16 cellular contexts compared by ENCODE assay signal in the genomic region with DNA sequence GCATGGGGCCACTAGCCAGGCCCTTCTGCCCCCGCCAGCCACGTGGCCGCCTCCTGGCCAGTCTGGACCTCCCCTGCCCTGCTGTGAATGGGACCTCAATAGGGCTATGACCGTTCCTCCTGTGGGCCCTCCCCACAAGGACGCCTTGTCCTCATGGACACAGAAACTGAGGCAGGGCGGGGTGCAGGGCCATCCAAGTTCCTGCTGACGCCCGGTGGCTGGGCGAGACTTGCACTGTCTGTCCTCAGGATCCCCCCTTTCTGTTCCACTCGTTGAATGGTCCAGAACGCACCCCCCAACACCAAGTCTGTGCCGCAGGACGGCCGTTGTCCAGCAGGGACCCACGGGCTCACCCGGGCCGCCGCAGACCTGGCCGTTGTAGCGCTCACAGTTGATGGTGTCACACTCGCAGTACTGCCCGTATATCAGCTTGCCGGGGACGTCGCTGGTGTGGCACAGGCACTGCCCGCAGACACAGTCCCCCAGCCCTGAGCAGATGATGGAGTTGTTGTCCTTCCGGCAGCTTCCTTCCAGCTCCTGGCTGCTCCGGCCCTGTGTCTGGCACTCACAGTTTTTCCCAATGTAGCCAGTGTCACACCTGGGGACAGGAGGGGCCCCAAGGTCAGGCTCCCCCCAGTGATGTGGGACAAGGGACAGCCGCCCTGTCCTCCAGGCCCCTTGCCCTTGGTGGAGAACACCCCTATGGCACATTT. TPM values are rescaled to one million over a fixed set of nuclear protein-coding genes. Genes with fewer than 3 reads are reported as not detected.
DNase-seq lines count a peak whose midpoint lies in the region; ATAC-seq, FAIRE-seq and TF ChIP-seq lines count a peak whose summit lies in the region.
"Had no signal": no experiment of that assay in that cellular context is flagged by ENCODE, and none has a peak within 500 bp of the region (broad histone marks: within the 10 kb centered on the region; RNA-seq: fewer than 3 reads in every experiment).

No MANE protein-coding gene starts in this region.

- H3K14ac ChIP-seq in H9 (ENCODE audit: insufficient read depth, low read length), result peak overlapping the region; percentile 53; the same call in 1 of the 2 replicates

- no peak overlapping the region for H4K91ac ChIP-seq in H9 (ENCODE audit: insufficient read length, low read depth, low read length)

- no peaks in the 10 kb centered on the region; a peak in 1 of 5 replicates for H3K9me3 Mint-ChIP-seq in H9
- H3K9me3 Mint-ChIP-seq in stimulated activated effector memory CD8-positive, alpha-beta T cell treated with anti-CD3 and anti-CD28 coated beads, Interleukin-12 subunit alpha, Interleukin-12 subunit beta, amount 100 ng/mL, for 72 hours, result no peaks in the 10 kb centered on the region
- H3K9me3 Mint-ChIP-seq: CD14-positive monocyte had no signal

- H3K79me2 ChIP-seq in H9 (ENCODE audit: insufficient read depth, low read length), result no peaks in the 10 kb centered on the region

- no peak overlapping the region for H3K27ac Mint-ChIP-seq in H9
- peak overlapping the region; percentile 79 for H3K27ac Mint-ChIP-seq in stimulated activated effector memory CD8-positive, alpha-beta T cell treated with anti-CD3 and anti-CD28 coated beads, Interleukin-12 subunit alpha, Interleukin-12 subunit beta, amount 100 ng/mL, for 72 hours

- no peak overlapping the region for H2BK12ac ChIP-seq in H9 (ENCODE audit: insufficient read length, low read depth, low read length)

- no peak overlapping the region for H3K4ac ChIP-seq in H9 (ENCODE audit: low read depth, low read length)

- no peak for TF ChIP-seq CTCF in H9 (conservative IDR thresholded peaks at IDR 0.05)

- H3K79me1 ChIP-seq in H9 (ENCODE audit: insufficient read depth, low read depth, low read length, poor library complexity, severe bottlenecking), result no peaks in the 10 kb centered on the region

- H2AFZ ChIP-seq in H9 (ENCODE audit: low read length), result no peak overlapping the region

- no peak overlapping the region for H3T11ph ChIP-seq in H9 (ENCODE audit: low read length)

- no peak overlapping the region for H2BK15ac ChIP-seq in H9 (ENCODE audit: low read depth, low read length)

- H2BK120ac ChIP-seq in H9 (ENCODE audit: low read depth, low read length, poor library complexity, severe bottlenecking), result no peak overlapping the region

- H2BK20ac ChIP-seq in H9 (ENCODE audit: low read depth, low read length, poor library complexity, severe bottlenecking), result no peak overlapping the region

- H3K9me3 ChIP-seq in H9 (ENCODE audit: control insufficient read depth, low read depth, low read length) (no peaks in the 10 kb centered on the region), right cardiac atrium (ENCODE audit: control insufficient read depth, low read length) (no peaks in the 10 kb centered on the region)

- no peak overlapping the region for H3K56ac ChIP-seq in H9 (ENCODE audit: insufficient read length, low read depth, low read length)

- H3K18ac ChIP-seq in H9 (ENCODE audit: insufficient read length, low read depth, low read length), result no peak overlapping the region

- FAIRE-seq in GM12892 (lab: Jason Lieb, UNC), result no peak
- FAIRE-seq: G401.6, GM19239 had no signal

- no peak for TF ChIP-seq POLR2A in GM12892 (IDR thresholded peaks at IDR 0.05; ENCODE audit: low read depth, low read length)

- H3K4me3 Mint-ChIP-seq in H9, result no peak overlapping the region; a peak in 1 of 5 replicates
- H3K4me3 Mint-ChIP-seq in stimulated activated effector memory CD8-positive, alpha-beta T cell treated with anti-CD3 and anti-CD28 coated beads, Interleukin-12 subunit alpha, Interleukin-12 subunit beta, amount 100 ng/mL, for 72 hours, result no peak overlapping the region
- H3K4me3 Mint-ChIP-seq: CD14-positive monocyte had no signal

- H3K4me1 Mint-ChIP-seq in H9, result 0 out of 4 replicates have a peak, but pooled peaks cover 0 to 3% of the 10 kb centered on the region in 2 experiments
- peaks cover 39% of the 10 kb centered on the region for H3K4me1 Mint-ChIP-seq in stimulated activated effector memory CD8-positive, alpha-beta T cell treated with anti-CD3 and anti-CD28 coated beads, Interleukin-12 subunit alpha, Interleukin-12 subunit beta, amount 100 ng/mL, for 72 hours

- no peaks in the 10 kb centered on the region for H3K23me2 ChIP-seq in H9 (ENCODE audit: insufficient read length, low read depth, low read length, poor library complexity, severe bottlenecking)

- WGBS in H9 (ENCODE audit: extremely low coverage, insufficient read length, low lambda C conversion rate), result no CpG with 5 or more reads among the region's 29 CpGs
- 88% methylated on average over 29 of the region's 29 CpGs for WGBS in right cardiac atrium

- no peaks in the 10 kb centered on the region for H3K27me3 ChIP-seq in H9 (ENCODE audit: insufficient read depth, low read length)
- H3K27me3 ChIP-seq in right cardiac atrium (ENCODE audit: control insufficient read depth, insufficient read depth), result no peaks in the 10 kb centered on the region

- DNase-seq in left ventricle myocardium superior (peak; percentile 24), left cardiac atrium (no peak), H9 (no peak), right cardiac atrium (peak; percentile 4 to 51 (median 33)), GM12892 (ENCODE audit: insufficient read length) (no peak), NCI-H2081 (lab: John Stamatoyannopoulos, UW) (no peak), SK-N-DZ (ENCODE audit: low spot score) (no peak)
- DNase-seq in stimulated activated effector memory CD8-positive, alpha-beta T cell treated with anti-CD3 and anti-CD28 coated beads, Interleukin-12 subunit alpha, Interleukin-12 subunit beta, amount 100 ng/mL, for 72 hours (ENCODE audit: low spot score in 2 of 2), result no peak
- DNase-seq: NCI-H187, NCI-H2227 treated with DMSO at 0.1 percent for 48 hours, PC-3, SW 1271 had no signal

- H3K4me3 ChIP-seq in right cardiac atrium (ENCODE audit: low read length), result no peak overlapping the region

- H3K23ac ChIP-seq in H9 (ENCODE audit: insufficient read length, low read depth, low read length), result no peak overlapping the region

- H3K36me3 Mint-ChIP-seq in H9 (ENCODE audit: insufficient read depth in 1 of 3, low read depth in 3 of 3), result no peaks in the 10 kb centered on the region
- peaks cover 98% of the 10 kb centered on the region for H3K36me3 Mint-ChIP-seq in stimulated activated effector memory CD8-positive, alpha-beta T cell treated with anti-CD3 and anti-CD28 coated beads, Interleukin-12 subunit alpha, Interleukin-12 subunit beta, amount 100 ng/mL, for 72 hours

- ATAC-seq in left ventricle myocardium superior (no peak), left cardiac atrium (no peak), right cardiac atrium (no peak)
- no peak for ATAC-seq in stimulated activated effector memory CD8-positive, alpha-beta T cell treated with anti-CD3 and anti-CD28 coated beads, Interleukin-12 subunit alpha, Interleukin-12 subunit beta, amount 100 ng/mL, for 72 hours
- ATAC-seq: HCT116, PC-3 had no signal

- H4K8ac ChIP-seq in H9 (replicated peaks; ENCODE audit: insufficient read length, low read depth, low read length), result no peak overlapping the region

- H3K27me3 Mint-ChIP-seq in H9 (ENCODE audit: low read depth), result peaks cover 10% of the 10 kb centered on the region

- H3K27ac ChIP-seq in H9 (ENCODE audit: insufficient read length, low read depth, low read length) (no peak overlapping the region), right cardiac atrium (ENCODE audit: low read length) (no peak overlapping the region)

- H3K4me1 ChIP-seq in H9 (ENCODE audit: insufficient read depth, low read length) (no peaks in the 10 kb centered on the region), right cardiac atrium (ENCODE audit: control insufficient read depth, insufficient read depth, low read length) (no peaks in the 10 kb centered on the region)

- H2AK5ac ChIP-seq in H9 (ENCODE audit: insufficient read length, low read length), result no peak overlapping the region

- no peak overlapping the region for H2BK5ac ChIP-seq in H9 (ENCODE audit: insufficient read length, low read length)

- no peaks in the 10 kb centered on the region for H4K20me1 ChIP-seq in H9 (ENCODE audit: control insufficient read depth, insufficient read depth, insufficient read length)

- H3K4me2 ChIP-seq in H9 (ENCODE audit: insufficient read depth, insufficient read length, low read length), result no peak overlapping the region

- H3K9ac ChIP-seq in H9 (ENCODE audit: extremely low read depth, insufficient read length, low read length), result no peak overlapping the region

- no peak overlapping the region for H4K5ac ChIP-seq in H9 (ENCODE audit: insufficient read length, low read depth, low read length)

- intact Hi-C loops in left ventricle myocardium superior (cut with micrococcal nuclease) (no loop called here), left cardiac atrium (cut with DNase I) (loop anchor here in 1 of 2 donors (5.0 kb wide), 2 partner anchors 48 to 248 kb away; no protein-coding TSS in a partner anchor), right cardiac atrium (cut with DNase I) (loop anchor here in 1 of 4 donors (5.0 kb wide), 1 partner anchor 43 kb away; no protein-coding TSS in a partner anchor)

RNA-seq across cellular contexts. Expression of a gene that starts 16.3 kb away (rescaled TPM):
- total RNA-seq in left ventricle myocardium superior (143 TPM), left cardiac atrium (100 to 1,000 TPM; 181 to 195 TPM), H9 (2021) (107 and 112 TPM in 2 replicates), right cardiac atrium (100 to 1,000 TPM; 192 to 206 (median 197) TPM)
- polyA plus RNA-seq in right cardiac atrium, result 172 TPM
- 28.2 TPM for polyA plus RNA-seq in GM12892 (2012; ENCODE audit: missing spikeins)
- 183 and 199 TPM in 2 replicates for polyA plus RNA-seq in SK-N-DZ (2014; cell fraction: cytosol; rRNA removed)
- polyA plus RNA-seq in SK-N-DZ (2014; cell fraction: nucleus; rRNA removed), result 130 and 133 TPM in 2 replicates

RNA-seq across cellular contexts. Expression of a gene that starts 30.9 kb away (rescaled TPM):
- total RNA-seq in left ventricle myocardium superior (26.5 TPM), left cardiac atrium (10 to 100 TPM; 31.5 to 70.7 TPM), H9 (2021) (0.61 and 1.1 TPM in 2 replicates), right cardiac atrium (10 to 100 TPM; 19.1 to 46.5 (median 33.7) TPM)
- polyA plus RNA-seq in right cardiac atrium, result 11.9 TPM
- polyA plus RNA-seq in GM12892 (2012; ENCODE audit: missing spikeins), result 41.8 TPM
- 0.07 TPM in 1 of 2 replicates, not detected in the other for polyA plus RNA-seq in SK-N-DZ (2014; cell fraction: cytosol; rRNA removed)
- polyA plus RNA-seq in SK-N-DZ (2014; cell fraction: nucleus; rRNA removed), result 0.13 TPM in 1 of 2 replicates, not detected in the other

RNA-seq across cellular contexts. Expression of a gene that starts 50.0 kb away (rescaled TPM):
- total RNA-seq in left ventricle myocardium superior (69.9 TPM), left cardiac atrium (10 to 100 TPM; 26.1 to 28.6 TPM), H9 (2021) (74.3 and 76.4 TPM in 2 replicates), right cardiac atrium (10 to 100 TPM; 19.2 to 26.5 (median 24.1) TPM)
- polyA plus RNA-seq in right cardiac atrium, result 25.1 TPM
- polyA plus RNA-seq in GM12892 (2012; ENCODE audit: missing spikeins), result 6.3 TPM
- polyA plus RNA-seq in SK-N-DZ (2014; cell fraction: cytosol; rRNA removed), result 17.1 and 23.9 TPM in 2 replicates
- polyA plus RNA-seq in SK-N-DZ (2014; cell fraction: nucleus; rRNA removed), result 12.7 and 14.2 TPM in 2 replicates

Comparison
In these comparisons a context has a peak if more than half of its experiments do, and no peak if none do; other contexts are left out.
1. DNase-seq: peak in left ventricle myocardium superior (single experiment) and right cardiac atrium (3 of 3); none in left cardiac atrium (single experiment), H9 (single experiment), stimulated activated effector memory CD8-positive, alpha-beta T cell treated with anti-CD3 and anti-CD28 coated beads, Interleukin-12 subunit alpha, Interleukin-12 subunit beta, amount 100 ng/mL, for 72 hours (0 of 2), GM12892 (single experiment), NCI-H2081 (0 of 2) and SK-N-DZ (single experiment).